8 cellular contexts compared by ENCODE assay signal in genomic region chr1:230868736-230869385, GRCh38. TPM values are rescaled to one million over a fixed set of nuclear protein-coding genes. Genes with fewer than 3 reads are reported as not detected.
DNase-seq lines count a peak whose midpoint lies in the region; ATAC-seq and TF ChIP-seq lines count a peak whose summit lies in the region.

No MANE protein-coding gene starts in this region.

- peak overlapping the region; percentile 95 for H2AFZ ChIP-seq in PC-3 (ENCODE audit: low read length)

- peak overlapping the region; percentile 95 for H3K4me2 ChIP-seq in PC-3 (ENCODE audit: low read length)

- H3K9me3 Mint-ChIP-seq in CD8-positive, alpha-beta T cell, result no peaks in the 10 kb centered on the region

- no peaks in the 10 kb centered on the region for H4K20me1 ChIP-seq in PC-3 (ENCODE audit: low read length)

- no peaks in the 10 kb centered on the region for H3K9me2 ChIP-seq in PC-3 (replicated peaks; ENCODE audit: low read length)

- ATAC-seq in CD8-positive, alpha-beta T cell, result no peak
- peak; percentile 42 for ATAC-seq in GM19043 (IDR thresholded peaks at IDR 0.05; ENCODE audit: low read depth, unreplicated experiment)
- ATAC-seq in HG03196 (IDR thresholded peaks at IDR 0.05; ENCODE audit: unreplicated experiment), result peak; percentile 44
- peak; percentile 72 for ATAC-seq in PC-3
- ATAC-seq in left lobe of liver, result peak; percentile 81

- H3F3A ChIP-seq in PC-3 (ENCODE audit: low read length, unreplicated experiment), result no peaks in the 10 kb centered on the region

- POLR2A ChIA-PET in CD8-positive, alpha-beta T cell (lab: Charles Lee), result no interaction called here
- POLR2A ChIA-PET in PC-3 (lab: Charles Lee; ENCODE audit: unreplicated experiment), result interaction anchor here (0.6 to 0.7 kb wide), 5 partner anchors 17 to 1492 kb away, joined by 3 to 15 read pairs (median 4); no protein-coding TSS in a partner anchor

- peaks cover 4% of the 10 kb centered on the region for H3K36me3 Mint-ChIP-seq in CD8-positive, alpha-beta T cell

- TF ChIP-seq CTCF in CD8-positive, alpha-beta T cell (IDR thresholded peaks at IDR 0.05), result no peak
- TF ChIP-seq CTCF in PC-3 (conservative IDR thresholded peaks at IDR 0.05; ENCODE audit: low read depth, low read length), result no peak

- intact Hi-C loops in CD8-positive, alpha-beta T cell (cut with DNase I, micrococcal nuclease), result loop anchor here (1.0 to 10.0 kb wide), 12 partner anchors 109 to 1244 kb away; partner anchors contain the start of genes COG2 (in 2 of the 2), FAM89A (in 2 of the 2), GNPAT (in 2 of the 2) and ARV1 (in 1 of the 2)
- intact Hi-C loops in PC-3 (cut with micrococcal nuclease) (loop anchor here (2.0 kb wide), 2 partner anchors 44 to 70 kb away; no protein-coding TSS in a partner anchor), posterior vena cava (cut with DNase I) (loop anchor here in 1 of 2 donors (5.0 to 10.0 kb wide), 3 partner anchors 42 to 64 kb away; no protein-coding TSS in a partner anchor)

- H3K9ac ChIP-seq in PC-3 (ENCODE audit: low read length) (peak overlapping the region; percentile 83), subcutaneous abdominal adipose tissue (ENCODE audit: low read length in 5 of 5) (peak overlapping the region in 4 of 5 donors; percentile 55 to 81 (median 76))

- peak in 2 of 7 experiments; percentile 4 to 10 for DNase-seq in CD8-positive, alpha-beta T cell
- DNase-seq in PC-3, result peak; percentile 65
- peak in 14 of 61 donors; percentile 45 to 84 (median 64) for DNase-seq in caudate nucleus (lab: John Stamatoyannopoulos, UW)
- no peak for DNase-seq in left lobe of liver (ENCODE audit: low spot score)
- no peak for DNase-seq in posterior vena cava (ENCODE audit: low spot score)

- no peaks in the 10 kb centered on the region for H3K27me3 ChIP-seq in CD8-positive, alpha-beta T cell (ENCODE audit: insufficient read depth, low read length)
- H3K27me3 ChIP-seq in PC-3 (ENCODE audit: low read length) (no peaks in the 10 kb centered on the region), subcutaneous abdominal adipose tissue (ENCODE audit: control insufficient read depth in 5 of 5, insufficient read depth in 4 of 5, low read length in 5 of 5) (no peaks in the 10 kb centered on the region)

- BruUV-seq in PC-3 (replicated peaks; lab: Mats Ljungman, UMichigan), result no TSS peak

- H3K4me1 ChIP-seq in CD8-positive, alpha-beta T cell (ENCODE audit: insufficient read depth, low read length), result peaks cover 14% of the 10 kb centered on the region
- H3K4me1 ChIP-seq in PC-3 (ENCODE audit: insufficient read depth, low read length) (peaks cover 29% of the 10 kb centered on the region), subcutaneous abdominal adipose tissue (ENCODE audit: control insufficient read depth in 5 of 5, insufficient read depth in 5 of 5, low read length in 5 of 5) (peaks cover 2 to 51% (median 43%) of the 10 kb centered on the region in 5 donors)

- H3K36me3 ChIP-seq in CD8-positive, alpha-beta T cell (ENCODE audit: insufficient read depth, low read length), result no peaks in the 10 kb centered on the region
- H3K36me3 ChIP-seq in PC-3 (ENCODE audit: low read depth, low read length), result no peaks in the 10 kb centered on the region
- H3K36me3 ChIP-seq in subcutaneous abdominal adipose tissue (ENCODE audit: control insufficient read depth in 5 of 5, insufficient read depth in 5 of 5, low read length in 5 of 5), result peaks cover 0 to 3% (median 0%) of the 10 kb centered on the region in 5 donors

- no peaks in the 10 kb centered on the region for H3K9me3 ChIP-seq in CD8-positive, alpha-beta T cell (ENCODE audit: low read length)
- H3K9me3 ChIP-seq in PC-3 (ENCODE audit: low read length) (no peaks in the 10 kb centered on the region), subcutaneous abdominal adipose tissue (ENCODE audit: control insufficient read depth in 5 of 5, low read length in 5 of 5) (no peaks in the 10 kb centered on the region)

- CTCF ChIA-PET in CD8-positive, alpha-beta T cell (lab: Charles Lee), result no interaction called here
- CTCF ChIA-PET in PC-3 (lab: Charles Lee), result no interaction called here

- H3K4me3 Mint-ChIP-seq in CD8-positive, alpha-beta T cell, result peak overlapping the region; percentile 85

- peak overlapping the region; percentile 55 for H3K4me3 ChIP-seq in CD8-positive, alpha-beta T cell (ENCODE audit: low read depth, low read length)
- H3K4me3 ChIP-seq in PC-3 (ENCODE audit: low read length) (peak overlapping the region; percentile 65), subcutaneous abdominal adipose tissue (ENCODE audit: low read depth in 1 of 5, low read length in 5 of 5) (peak overlapping the region; percentile 53 to 75 (median 69))

- H3K4me1 Mint-ChIP-seq in CD8-positive, alpha-beta T cell (ENCODE audit: low read depth), result peaks cover 17% of the 10 kb centered on the region

- H3K27ac ChIP-seq in CD8-positive, alpha-beta T cell (ENCODE audit: low read depth, low read length), result no peak overlapping the region
- H3K27ac ChIP-seq in PC-3 (ENCODE audit: low read length) (peak overlapping the region; percentile 42), caudate nucleus (ENCODE audit: low read depth, low read length) (peak overlapping the region; percentile 73), subcutaneous abdominal adipose tissue (ENCODE audit: low read depth, low read length) (peak overlapping the region; percentile 50)

- H3K27me3 Mint-ChIP-seq in CD8-positive, alpha-beta T cell (ENCODE audit: low read depth), result peaks cover 20% of the 10 kb centered on the region

- no peak overlapping the region for H3K27ac Mint-ChIP-seq in CD8-positive, alpha-beta T cell

- H3K79me2 ChIP-seq in PC-3 (ENCODE audit: low read length), result peaks cover 43% of the 10 kb centered on the region

RNA-seq across cellular contexts. Expression of gene C1orf198, which starts 0.5 kb away (rescaled TPM):
- total RNA-seq in CD8-positive, alpha-beta T cell, result 1 to 10 TPM; 3.2 to 3.8 TPM
- total RNA-seq in PC-3 (2014; rRNA removed) (24.5 and 24.8 TPM in 2 replicates), left lobe of liver (4.6 TPM), posterior vena cava (10 to 100 TPM; 79.5 to 98.4 TPM)
